ENCODE assay signal across 15 cellular contexts in genomic region chr5:33523208-33523771, GRCh38.
DNase-seq lines count a peak whose midpoint lies in the region; ATAC-seq and TF ChIP-seq lines count a peak whose summit lies in the region.
"Had no signal": no experiment of that assay in that cellular context is flagged by ENCODE, and none has a peak within 500 bp of the region (broad histone marks: within the 10 kb centered on the region; RNA-seq: fewer than 3 reads in every experiment).

No MANE protein-coding gene starts in this region.

- CTCF ChIA-PET in HEK293 (lab: Yijun Ruan, JAX) (no interaction called here), RWPE1 (lab: Yijun Ruan, JAX) (no interaction called here)

- POLR2A ChIA-PET in HEK293 (lab: Yijun Ruan, JAX), result no interaction called here
- POLR2A ChIA-PET in RWPE1 (lab: Yijun Ruan, JAX; ENCODE audit: low non-redundant PET), result no interaction called here

- H3K4me1 Mint-ChIP-seq in stimulated activated effector memory CD8-positive, alpha-beta T cell treated with anti-CD3 and anti-CD28 coated beads, Interleukin-12 subunit alpha, Interleukin-12 subunit beta, amount 100 ng/mL, for 72 hours, result no peaks in the 10 kb centered on the region
- H3K4me1 Mint-ChIP-seq: B cell, H9 had no signal

- TF ChIP-seq POLR2A in esophagus muscularis mucosa (IDR thresholded peaks at IDR 0.05; ENCODE audit: low read depth), result no peak

- no peak overlapping the region for H3K27ac ChIP-seq in HEK293 (ENCODE audit: extremely low read depth, low read depth, low read length)
- no peak overlapping the region for H3K27ac ChIP-seq in RWPE1
- no peak overlapping the region for H3K27ac ChIP-seq in esophagus muscularis mucosa (replicated peaks in 1 of 4)

- H3K4me3 ChIP-seq in HEK293 (ENCODE audit: low read depth, low read length), result no peak overlapping the region
- H3K4me3 ChIP-seq in esophagus muscularis mucosa, result no peak overlapping the region
- H3K4me3 ChIP-seq: GM12878 had no signal

- DNase-seq in RWPE1 (ENCODE audit: low spot score) (peak; percentile 14), esophagus muscularis mucosa (ENCODE audit: extremely low spot score) (peak; percentile 70), omental fat pad (ENCODE audit: low spot score) (no peak), NCI-H2081 (lab: John Stamatoyannopoulos, UW) (no peak)
- no peak for DNase-seq in stimulated activated effector memory CD8-positive, alpha-beta T cell treated with anti-CD3 and anti-CD28 coated beads, Interleukin-12 subunit alpha, Interleukin-12 subunit beta, amount 100 ng/mL, for 72 hours (ENCODE audit: low spot score in 2 of 2)
- DNase-seq: C1 segment of cervical spinal cord; Calu3; CD4-positive, alpha-beta T cell; DMS 273 treated with DMSO at 0.1 percent for 48 hours; GOT3; H9 had no signal

- no peaks in the 10 kb centered on the region for H3K9me3 Mint-ChIP-seq in stimulated activated effector memory CD8-positive, alpha-beta T cell treated with anti-CD3 and anti-CD28 coated beads, Interleukin-12 subunit alpha, Interleukin-12 subunit beta, amount 100 ng/mL, for 72 hours
- H3K9me3 Mint-ChIP-seq: CD4-positive, alpha-beta T cell had no signal

- TF ChIP-seq EP300 in esophagus muscularis mucosa (IDR thresholded peaks at IDR 0.05), result no peak

- H3K27me3 ChIP-seq in esophagus muscularis mucosa, result no peaks in the 10 kb centered on the region

- H3K27ac Mint-ChIP-seq in stimulated activated effector memory CD8-positive, alpha-beta T cell treated with anti-CD3 and anti-CD28 coated beads, Interleukin-12 subunit alpha, Interleukin-12 subunit beta, amount 100 ng/mL, for 72 hours, result no peak overlapping the region
- H3K27ac Mint-ChIP-seq: B cell; CD4-positive, alpha-beta T cell; H9 had no signal

- 0 out of 2 replicates have a peak, but pooled peaks cover 3% of the 10 kb centered on the region for H3K4me1 ChIP-seq in HEK293 (ENCODE audit: control insufficient read depth, insufficient read depth, low read length)
- peaks cover 0 to 8% (median 4%) of the 10 kb centered on the region in 4 donors for H3K4me1 ChIP-seq in esophagus muscularis mucosa

- 77% methylated on average over 2 of the region's 2 CpGs for WGBS in esophagus muscularis mucosa

- no peak for TF ChIP-seq CTCF in HEK293 (tag by site-specific recombination; IDR thresholded peaks at IDR 0.05)
- TF ChIP-seq CTCF in RWPE1 (conservative IDR thresholded peaks at IDR 0.05; ENCODE audit: low read depth), result no peak
- no peak for TF ChIP-seq CTCF in esophagus muscularis mucosa (IDR thresholded peaks at IDR 0.05)
- TF ChIP-seq CTCF in omental fat pad (IDR thresholded peaks at IDR 0.05), result no peak

- ATAC-seq in stimulated activated effector memory CD8-positive, alpha-beta T cell treated with anti-CD3 and anti-CD28 coated beads, Interleukin-12 subunit alpha, Interleukin-12 subunit beta, amount 100 ng/mL, for 72 hours, result peak; percentile 41
- ATAC-seq in omental fat pad (ENCODE audit: low FRiP score) (no peak), GM21723 (IDR thresholded peaks at IDR 0.05; ENCODE audit: unreplicated experiment) (no peak)
- ATAC-seq: GM12878 had no signal

- H3K36me3 Mint-ChIP-seq in stimulated activated effector memory CD8-positive, alpha-beta T cell treated with anti-CD3 and anti-CD28 coated beads, Interleukin-12 subunit alpha, Interleukin-12 subunit beta, amount 100 ng/mL, for 72 hours, result no peaks in the 10 kb centered on the region

- no peaks in the 10 kb centered on the region for H3K36me3 ChIP-seq in HEK293 (ENCODE audit: control insufficient read depth in 2 of 2, insufficient read depth in 1 of 2, low read length in 2 of 2)
- H3K36me3 ChIP-seq in esophagus muscularis mucosa, result no peaks in the 10 kb centered on the region

- intact Hi-C loops in esophagus muscularis mucosa (cut with DNase I), result no loop called here

- no peaks in the 10 kb centered on the region for H3K9me3 ChIP-seq in HEK293 (ENCODE audit: control insufficient read depth, insufficient read depth, low read depth, low read length)
- no peaks in the 10 kb centered on the region for H3K9me3 ChIP-seq in esophagus muscularis mucosa

- H3K4me3 Mint-ChIP-seq in stimulated activated effector memory CD8-positive, alpha-beta T cell treated with anti-CD3 and anti-CD28 coated beads, Interleukin-12 subunit alpha, Interleukin-12 subunit beta, amount 100 ng/mL, for 72 hours, result no peak overlapping the region
- H3K4me3 Mint-ChIP-seq: B cell; CD4-positive, alpha-beta T cell; H9 had no signal

TF ChIP-seq in HEK293, 187 proteins besides CTCF, POLR2A, EP300 and RAD21 (continues in another document):
- TF ChIP-seq ZNF626 (tag by site-specific recombination; IDR thresholded peaks at IDR 0.05), result no peak
- TF ChIP-seq SP7 (tag by site-specific recombination; IDR thresholded peaks at IDR 0.05), result no peak
- 0 out of 2 replicates have a peak, but pooled peaks have one; percentile 27 for TF ChIP-seq ZFHX2 (tag by site-specific recombination; conservative IDR thresholded peaks at IDR 0.05)
- no peak for TF ChIP-seq ZBTB20 (tag by site-specific recombination; IDR thresholded peaks at IDR 0.05)
- no peak for TF ChIP-seq ZSCAN5A (tag by site-specific recombination; IDR thresholded peaks at IDR 0.05)
- TF ChIP-seq ZNF518A (tag by site-specific recombination; conservative IDR thresholded peaks at IDR 0.05; ENCODE audit: low read depth), result no peak
- TF ChIP-seq EGR2 (tag by site-specific recombination; IDR thresholded peaks at IDR 0.05; ENCODE audit: low read depth), result peak; percentile 68
- TF ChIP-seq, protein P1, sequence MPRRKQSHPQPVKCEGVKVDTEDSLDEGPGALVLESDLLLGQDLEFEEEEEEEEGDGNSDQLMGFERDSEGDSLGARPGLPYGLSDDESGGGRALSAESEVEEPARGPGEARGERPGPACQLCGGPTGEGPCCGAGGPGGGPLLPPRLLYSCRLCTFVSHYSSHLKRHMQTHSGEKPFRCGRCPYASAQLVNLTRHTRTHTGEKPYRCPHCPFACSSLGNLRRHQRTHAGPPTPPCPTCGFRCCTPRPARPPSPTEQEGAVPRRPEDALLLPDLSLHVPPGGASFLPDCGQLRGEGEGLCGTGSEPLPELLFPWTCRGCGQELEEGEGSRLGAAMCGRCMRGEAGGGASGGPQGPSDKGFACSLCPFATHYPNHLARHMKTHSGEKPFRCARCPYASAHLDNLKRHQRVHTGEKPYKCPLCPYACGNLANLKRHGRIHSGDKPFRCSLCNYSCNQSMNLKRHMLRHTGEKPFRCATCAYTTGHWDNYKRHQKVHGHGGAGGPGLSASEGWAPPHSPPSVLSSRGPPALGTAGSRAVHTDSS (tag by site-specific recombination; IDR thresholded peaks at IDR 0.05), result no peak
- TF ChIP-seq, protein P2, sequence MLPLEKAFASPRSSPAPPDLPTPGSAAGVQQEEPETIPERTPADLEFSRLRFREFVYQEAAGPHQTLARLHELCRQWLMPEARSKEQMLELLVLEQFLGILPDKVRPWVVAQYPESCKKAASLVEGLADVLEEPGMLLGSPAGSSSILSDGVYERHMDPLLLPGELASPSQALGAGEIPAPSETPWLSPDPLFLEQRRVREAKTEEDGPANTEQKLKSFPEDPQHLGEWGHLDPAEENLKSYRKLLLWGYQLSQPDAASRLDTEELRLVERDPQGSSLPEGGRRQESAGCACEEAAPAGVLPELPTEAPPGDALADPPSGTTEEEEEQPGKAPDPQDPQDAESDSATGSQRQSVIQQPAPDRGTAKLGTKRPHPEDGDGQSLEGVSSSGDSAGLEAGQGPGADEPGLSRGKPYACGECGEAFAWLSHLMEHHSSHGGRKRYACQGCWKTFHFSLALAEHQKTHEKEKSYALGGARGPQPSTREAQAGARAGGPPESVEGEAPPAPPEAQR (tag by site-specific recombination; IDR thresholded peaks at IDR 0.05), result no peak
- no peak for TF ChIP-seq ZNF174 (tag by site-specific recombination; IDR thresholded peaks at IDR 0.05)

Comparison
In these comparisons a context has a peak if more than half of its experiments do, and no peak if none do; other contexts are left out.
1. DNase-seq: peak in RWPE1 (single experiment) and esophagus muscularis mucosa (single experiment); none in stimulated activated effector memory CD8-positive, alpha-beta T cell treated with anti-CD3 and anti-CD28 coated beads, Interleukin-12 subunit alpha, Interleukin-12 subunit beta, amount 100 ng/mL, for 72 hours (0 of 2), omental fat pad (single experiment) and NCI-H2081 (0 of 2).